10 cellular contexts compared by ENCODE assay signal in the genomic region with DNA sequence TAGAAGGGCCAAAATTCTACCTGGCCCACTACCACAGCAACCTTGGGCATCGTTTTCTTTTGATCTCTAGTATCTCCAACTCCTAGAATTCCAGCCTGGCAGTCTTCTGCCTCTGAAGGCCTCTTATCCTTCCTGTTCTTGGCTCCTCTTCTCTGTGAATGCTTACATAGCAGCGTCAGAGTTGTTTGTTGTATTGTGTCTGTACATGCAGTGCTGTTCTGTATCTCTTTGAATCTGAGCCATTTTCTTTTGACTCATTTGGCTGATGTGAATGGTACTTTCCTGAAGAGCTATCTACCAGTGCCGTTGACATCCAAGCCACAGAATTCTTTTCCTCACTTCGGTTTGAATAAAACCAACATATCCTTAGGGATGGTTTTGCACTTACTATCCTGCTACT.
DNase-seq lines count a peak whose midpoint lies in the region; ATAC-seq and TF ChIP-seq lines count a peak whose summit lies in the region.
"Had no signal": no experiment of that assay in that cellular context is flagged by ENCODE, and none has a peak within 500 bp of the region (broad histone marks: within the 10 kb centered on the region; RNA-seq: fewer than 3 reads in every experiment).

No MANE protein-coding gene starts in this region.

- CTCF ChIA-PET in RWPE1 (lab: Yijun Ruan, JAX): no interaction called here

- TF ChIP-seq CTCF in RWPE1 (conservative IDR thresholded peaks at IDR 0.05; ENCODE audit: low read depth) (no peak), fibroblast of villous mesenchyme (IDR thresholded peaks at IDR 0.05; ENCODE audit: insufficient read depth, low read depth, low read length) (no peak), GM13977 (IDR thresholded peaks at IDR 0.05; ENCODE audit: extremely low read depth, insufficient read depth, missing control alignments) (no peak)

- no peak overlapping the region for H3K4me3 ChIP-seq in fibroblast of villous mesenchyme (ENCODE audit: low read depth, low read length)

- H3K27ac ChIP-seq in RWPE1: peak overlapping the region; percentile 91

- in situ Hi-C loops in GM13977 (cut with MboI; ENCODE audit: low pct_unique_long_range_greater_than_20kb, low sequenced_read_pairs, unreplicated experiment): no loop called here

- POLR2A ChIA-PET in RWPE1 (lab: Yijun Ruan, JAX; ENCODE audit: low non-redundant PET): no interaction called here

- peak; percentile 46 for ATAC-seq in sciatic nerve
- ATAC-seq in GM21576 (IDR thresholded peaks at IDR 0.05; ENCODE audit: unreplicated experiment): no peak

- DNase-seq in GM04504 (ENCODE audit: low read depth) (peak; percentile 25), RWPE1 (ENCODE audit: low spot score) (peak; percentile 11), fibroblast of villous mesenchyme (ENCODE audit: low read depth) (peak; percentile 81), sciatic nerve (ENCODE audit: low spot score) (no peak), NCI-H187 (lab: John Stamatoyannopoulos, UW) (no peak), dedifferentiated amniotic fluid mesenchymal stem cell (ENCODE audit: extremely low spot score) (no peak), GM13977 (ENCODE audit: low spot score) (no peak)
- DNase-seq: activated T-cell treated with anti-CD3 and anti-CD28 coated beads, Interleukin-2, amount 50 U/mL, for 1 hour; endodermal cell had no signal

- intact Hi-C loops in sciatic nerve (cut with DNase I): no loop called here

Comparison
In these comparisons a context has a peak if more than half of its experiments do, and no peak if none do; other contexts are left out.
1. DNase-seq: peak in GM04504 (single experiment), RWPE1 (single experiment) and fibroblast of villous mesenchyme (single experiment); none in sciatic nerve (single experiment), NCI-H187 (0 of 2), dedifferentiated amniotic fluid mesenchymal stem cell (single experiment) and GM13977 (single experiment).